In the genomic region with DNA sequence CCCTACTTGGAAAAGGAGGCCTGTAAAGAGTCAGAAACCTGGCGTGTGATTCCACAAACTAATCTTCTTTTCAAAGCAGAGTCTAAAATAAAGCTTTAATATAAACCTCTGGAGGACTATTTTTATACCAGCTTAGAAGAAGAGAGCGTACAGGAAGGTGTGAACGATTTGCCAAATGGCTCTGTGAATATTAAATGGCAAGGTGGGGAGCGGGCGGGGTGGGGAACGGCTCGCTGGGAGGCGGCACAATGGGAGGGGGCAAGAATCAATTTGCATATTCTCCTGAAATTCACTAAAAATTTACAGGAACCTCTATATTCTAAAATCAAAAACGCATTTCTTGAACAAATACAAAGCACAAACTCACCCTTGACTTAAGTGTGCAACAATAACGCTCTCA, we compare ENCODE assay signal across 8 cellular contexts. TPM values are rescaled to one million over a fixed set of nuclear protein-coding genes. Genes with fewer than 3 reads are reported as not detected.
A peak's percentile ranks its signal among the peaks of the same experiment; 100 is the strongest.
DNase-seq lines count a peak whose midpoint lies in the region; ATAC-seq and TF ChIP-seq lines count a peak whose summit lies in the region.

No MANE protein-coding gene starts in this region.

- H3K27ac ChIP-seq in ACC112 (ENCODE audit: low read depth, low read length), result no peak overlapping the region
- H3K27ac ChIP-seq in KMS-11, result no peak overlapping the region
- peak overlapping the region in 1 of 2 donors; percentile 77 for H3K27ac ChIP-seq in coronary artery

- peaks cover 0 to 11% (median 9%) of the 10 kb centered on the region in 3 donors for H3K27me3 Mint-ChIP-seq in naive B cell

- H3K36me3 ChIP-seq in ACC112 (ENCODE audit: insufficient read depth, low read length) (no peaks in the 10 kb centered on the region; the same call in 1 of the 2 replicates), KMS-11 (ENCODE audit: insufficient read depth) (no peaks in the 10 kb centered on the region)

- TF ChIP-seq CTCF in KMS-11 (conservative IDR thresholded peaks at IDR 0.05; ENCODE audit: low read depth, low read length) (no peak), coronary artery (IDR thresholded peaks at IDR 0.05) (no peak)

- peaks cover 15 to 30% of the 10 kb centered on the region in 2 donors for H3K36me3 Mint-ChIP-seq in naive B cell

- no peaks in the 10 kb centered on the region for H3K4me1 ChIP-seq in ACC112 (ENCODE audit: control insufficient read depth, insufficient read depth, low read length, unreplicated experiment)
- H3K4me1 ChIP-seq in KMS-11 (ENCODE audit: low read depth, poor library complexity, severe bottlenecking), result peaks cover 26% of the 10 kb centered on the region

- no peak overlapping the region for H3K9ac ChIP-seq in KMS-11

- H3K27ac Mint-ChIP-seq in naive B cell, result peak overlapping the region in 2 of 6 donors; percentile 14 to 83

- peak overlapping the region; percentile 89 to 100 (median 100) for H3K4me3 Mint-ChIP-seq in naive B cell

- no peak for ATAC-seq in naive B cell (ENCODE audit: low read depth in 2 of 2)
- ATAC-seq in GM18868 (IDR thresholded peaks at IDR 0.05; ENCODE audit: unreplicated experiment), result no peak
- ATAC-seq in GM18907 (IDR thresholded peaks at IDR 0.05; ENCODE audit: unreplicated experiment), result no peak

- H3K4me2 ChIP-seq in KMS-11, result peak overlapping the region; percentile 72; the same call in 1 of the 2 replicates

- DNase-seq in coronary artery (ENCODE audit: low spot score) (no peak), naive B cell (no peak), GF-D8 (lab: John Stamatoyannopoulos, UW) (no peak), ecto neural progenitor cell (ENCODE audit: low spot score) (no peak)

- no peaks in the 10 kb centered on the region for H4K20me1 ChIP-seq in KMS-11 (ENCODE audit: insufficient read depth)

- H3K79me2 ChIP-seq in ACC112 (ENCODE audit: control insufficient read depth, insufficient read depth, low read length, unreplicated experiment) (peaks cover 22% of the 10 kb centered on the region), KMS-11 (ENCODE audit: insufficient read depth, low read depth) (peaks cover 36% of the 10 kb centered on the region; the same call in 1 of the 2 replicates)

- H2AFZ ChIP-seq in ACC112 (ENCODE audit: low read length, unreplicated experiment) (peak overlapping the region; percentile 75), KMS-11 (ENCODE audit: low read depth) (no peak overlapping the region)

- no peaks in the 10 kb centered on the region for H3K27me3 ChIP-seq in ACC112 (ENCODE audit: insufficient read depth, low read length)
- H3K27me3 ChIP-seq in KMS-11 (ENCODE audit: insufficient read depth, low read depth), result no peaks in the 10 kb centered on the region

- H3K4me1 Mint-ChIP-seq in naive B cell, result peaks cover 32 to 54% (median 51%) of the 10 kb centered on the region in 3 donors

- H3K9me3 Mint-ChIP-seq in naive B cell, result peaks cover 9 to 19% (median 15%) of the 10 kb centered on the region in 7 donors

- H3K4me3 ChIP-seq in ACC112 (ENCODE audit: low read depth, low read length) (peak overlapping the region; percentile 94), KMS-11 (IDR thresholded peaks at IDR 0.05; ENCODE audit: insufficient read depth, low read depth, low read length) (peak overlapping the region; percentile 69), coronary artery (peak overlapping the region; percentile 96)

RNA-seq across cellular contexts. Expression of a gene that starts 1.0 kb away (rescaled TPM):
- 10 to 100 TPM in 4 of 6 donors, 1 to 10 TPM in 2; 2.5 to 18.4 (median 13.8) TPM for polyA plus RNA-seq in naive B cell (ENCODE audit: low read depth in 6 of 6)

RNA-seq across cellular contexts. Expression of a gene that starts 35.7 kb away (rescaled TPM):
- polyA plus RNA-seq in naive B cell (ENCODE audit: low read depth in 6 of 6), result 10 to 100 TPM; 13.3 to 34.7 (median 18.4) TPM

RNA-seq across cellular contexts. Expression of a gene that starts 58.2 kb away (rescaled TPM):
- 1 to 10 TPM in 5 of 6 donors, not detected in 1; 4.1 to 8.5 (median 7.3) TPM for polyA plus RNA-seq in naive B cell (ENCODE audit: low read depth in 6 of 6)
